Comparison of ENCODE assay signal across 20 cellular contexts in the genomic region with DNA sequence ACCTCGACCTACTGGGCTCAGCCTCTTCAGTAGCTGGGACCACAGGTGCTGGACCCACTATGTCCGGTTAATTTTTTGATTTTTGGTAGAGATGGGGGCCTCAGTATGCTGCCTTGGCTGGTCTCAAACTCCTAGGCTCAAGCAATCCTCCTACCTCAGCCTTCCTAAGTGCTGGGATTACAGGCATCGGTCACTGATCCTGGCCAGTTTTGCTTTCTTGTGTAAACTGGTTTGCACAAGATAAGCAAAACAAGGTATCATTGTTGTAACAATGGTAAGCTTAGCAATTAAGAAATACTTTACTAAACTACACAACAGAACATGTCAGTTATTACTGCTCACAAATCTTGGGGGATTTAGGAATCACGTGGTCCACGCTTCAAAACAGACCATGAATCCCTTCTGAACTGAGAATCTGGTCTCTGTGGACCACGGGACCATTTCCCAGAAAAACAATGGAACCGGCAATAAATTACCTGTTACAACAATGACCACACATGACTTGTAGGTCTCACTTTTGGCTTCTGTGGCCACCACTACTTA. TPM values are rescaled to one million over a fixed set of nuclear protein-coding genes. Genes with fewer than 3 reads are reported as not detected.
DNase-seq lines count a peak whose midpoint lies in the region; ATAC-seq and TF ChIP-seq lines count a peak whose summit lies in the region.
"Had no signal": no experiment of that assay in that cellular context is flagged by ENCODE, and none has a peak within 500 bp of the region (broad histone marks: within the 10 kb centered on the region; RNA-seq: fewer than 3 reads in every experiment).

No MANE protein-coding gene starts in this region.

- no peak overlapping the region for H3K27ac ChIP-seq in RWPE1
- H3K27ac ChIP-seq: Peyer's patch had no signal

- POLR2A ChIA-PET in RWPE1 (lab: Yijun Ruan, JAX; ENCODE audit: low non-redundant PET) = no interaction called here

- no peaks in the 10 kb centered on the region for H3K27me3 Mint-ChIP-seq in activated naive CD4-positive, alpha-beta T cell treated with anti-CD3 and anti-CD28 coated beads, Interleukin-2, amount 50 U/mL, for 24 hours
- no peaks in the 10 kb centered on the region for H3K27me3 Mint-ChIP-seq in naive B cell
- H3K27me3 Mint-ChIP-seq in stimulated activated naive B cell treated with anti-CD40 and anti-IgM and Interleukin-4, amounts not matched to agents 10 μg/mL and 1 μg/mL and 100 μg/mL, for 72 hours = no peaks in the 10 kb centered on the region
- peaks cover 5% of the 10 kb centered on the region for H3K27me3 Mint-ChIP-seq in endothelial cell (ENCODE audit: unreplicated experiment)

- CTCF ChIA-PET in RWPE1 (lab: Yijun Ruan, JAX) = no interaction called here

- no peak for ATAC-seq in activated naive CD4-positive, alpha-beta T cell treated with anti-CD3 and anti-CD28 coated beads, Interleukin-2, amount 50 U/mL, for 72 hours
- no peak for ATAC-seq in naive B cell (ENCODE audit: low read depth in 2 of 2)
- ATAC-seq in stimulated activated naive B cell treated with anti-CD40 and anti-IgM and Interleukin-4, amounts not matched to agents 10 μg/mL and 1 μg/mL and 100 μg/mL, for 72 hours (replicated peaks) = no peak
- no peak for ATAC-seq in GM19452 (IDR thresholded peaks at IDR 0.05; ENCODE audit: unreplicated experiment)
- ATAC-seq: Right ventricle myocardium inferior had no signal

- no peak overlapping the region for H3K4me3 Mint-ChIP-seq in activated naive CD4-positive, alpha-beta T cell treated with anti-CD3 and anti-CD28 coated beads, Interleukin-2, amount 50 U/mL, for 24 hours
- H3K4me3 Mint-ChIP-seq in naive B cell (no peak overlapping the region), endothelial cell (ENCODE audit: unreplicated experiment) (no peak overlapping the region)
- H3K4me3 Mint-ChIP-seq in stimulated activated naive B cell treated with anti-CD40 and anti-IgM and Interleukin-4, amounts not matched to agents 10 μg/mL and 1 μg/mL and 100 μg/mL, for 72 hours = no peak overlapping the region

- peaks cover 15% of the 10 kb centered on the region for H3K36me3 Mint-ChIP-seq in activated naive CD4-positive, alpha-beta T cell treated with anti-CD3 and anti-CD28 coated beads, Interleukin-2, amount 50 U/mL, for 24 hours
- H3K36me3 Mint-ChIP-seq in activated naive CD4-positive, alpha-beta T cell treated with anti-CD3 and anti-CD28 coated beads, Interleukin-2, amount 50 U/mL, for 72 hours = peaks cover 5 to 34% of the 10 kb centered on the region in 2 donors
- H3K36me3 Mint-ChIP-seq in naive B cell (peaks cover 3 to 12% of the 10 kb centered on the region in 2 donors), endothelial cell (ENCODE audit: low read depth, unreplicated experiment) (peaks cover 12% of the 10 kb centered on the region)
- H3K36me3 Mint-ChIP-seq in stimulated activated naive B cell treated with anti-CD40 and anti-IgM and Interleukin-4, amounts not matched to agents 10 μg/mL and 1 μg/mL and 100 μg/mL, for 72 hours = peaks cover 16 to 37% of the 10 kb centered on the region in 2 donors

- peak overlapping the region; percentile 62 for H3K27ac Mint-ChIP-seq in activated naive CD4-positive, alpha-beta T cell treated with anti-CD3 and anti-CD28 coated beads, Interleukin-2, amount 50 U/mL, for 24 hours
- no peak overlapping the region for H3K27ac Mint-ChIP-seq in activated naive CD4-positive, alpha-beta T cell treated with anti-CD3 and anti-CD28 coated beads, Interleukin-2, amount 50 U/mL, for 72 hours
- peak overlapping the region in 4 of 6 donors; percentile 21 to 90 (median 56) for H3K27ac Mint-ChIP-seq in naive B cell
- peak overlapping the region; percentile 5 for H3K27ac Mint-ChIP-seq in stimulated activated naive B cell treated with anti-CD40 and anti-IgM and Interleukin-4, amounts not matched to agents 10 μg/mL and 1 μg/mL and 100 μg/mL, for 72 hours
- H3K27ac Mint-ChIP-seq in endothelial cell (ENCODE audit: unreplicated experiment) = no peak overlapping the region

- H3K4me1 Mint-ChIP-seq in activated naive CD4-positive, alpha-beta T cell treated with anti-CD3 and anti-CD28 coated beads, Interleukin-2, amount 50 U/mL, for 24 hours = peaks cover 31% of the 10 kb centered on the region
- H3K4me1 Mint-ChIP-seq in naive B cell (peaks cover 17 to 35% (median 34%) of the 10 kb centered on the region in 3 donors), endothelial cell (ENCODE audit: unreplicated experiment) (peaks cover 36% of the 10 kb centered on the region)
- peaks cover 24 to 30% of the 10 kb centered on the region in 2 donors for H3K4me1 Mint-ChIP-seq in stimulated activated naive B cell treated with anti-CD40 and anti-IgM and Interleukin-4, amounts not matched to agents 10 μg/mL and 1 μg/mL and 100 μg/mL, for 72 hours

- TF ChIP-seq CTCF in endothelial cell (IDR thresholded peaks at IDR 0.05; ENCODE audit: unreplicated experiment) (no peak), RWPE1 (conservative IDR thresholded peaks at IDR 0.05; ENCODE audit: low read depth) (no peak)

- DNase-seq in activated naive CD4-positive, alpha-beta T cell treated with anti-CD3 and anti-CD28 coated beads, Interleukin-2, amount 50 U/mL, for 72 hours (ENCODE audit: low spot score in 2 of 2) = no peak
- DNase-seq in amniotic epithelial cell (ENCODE audit: low read depth) (peak; percentile 18), naive B cell (no peak), endothelial cell (ENCODE audit: low spot score) (no peak), RWPE1 (ENCODE audit: low spot score) (no peak)
- DNase-seq in stimulated activated naive B cell treated with anti-CD40 and anti-IgM and Interleukin-4, amounts not matched to agents 10 μg/mL and 1 μg/mL and 100 μg/mL, for 72 hours = no peak
- DNase-seq: DMS79 treated with DMSO at 0.1 percent for 48 hours; GOT3; MM.1S; NCI-H1092; NCI-H146; NCI-H2081; NCI-H2171 treated with DMSO at 0.1 percent for 48 hours; NCI-H446; NCI-H526 treated with DMSO at 0.1 percent for 48 hours; NK-92 treated with Interleukin-12 subunit alpha and Interleukin-12 subunit beta, amount 100 ng/mL, for 24 hours; Peyer's patch had no signal

- H3K9me3 Mint-ChIP-seq in activated naive CD4-positive, alpha-beta T cell treated with anti-CD3 and anti-CD28 coated beads, Interleukin-2, amount 50 U/mL, for 24 hours = no peaks in the 10 kb centered on the region
- peaks cover 0 to 10% of the 10 kb centered on the region in 2 donors for H3K9me3 Mint-ChIP-seq in activated naive CD4-positive, alpha-beta T cell treated with anti-CD3 and anti-CD28 coated beads, Interleukin-2, amount 50 U/mL, for 72 hours
- H3K9me3 Mint-ChIP-seq in naive B cell = peaks cover 0 to 10% (median 2%) of the 10 kb centered on the region in 7 donors
- H3K9me3 Mint-ChIP-seq in stimulated activated naive B cell treated with anti-CD40 and anti-IgM and Interleukin-4, amounts not matched to agents 10 μg/mL and 1 μg/mL and 100 μg/mL, for 72 hours = peaks cover 6 to 7% of the 10 kb centered on the region in 2 donors
- H3K9me3 Mint-ChIP-seq in endothelial cell (ENCODE audit: unreplicated experiment) = no peaks in the 10 kb centered on the region

RNA-seq across cellular contexts. Expression of gene RSU1, which starts 36.8 kb away (rescaled TPM):
- total RNA-seq in activated naive CD4-positive, alpha-beta T cell treated with anti-CD3 and anti-CD28 coated beads, Interleukin-2, amount 50 U/mL, for 72 hours = 10 to 100 TPM; 50.9 to 52.0 TPM
- 100 to 1,000 TPM in 5 of 6 donors, 10 to 100 TPM in 1; 86.6 to 125 (median 104) TPM for polyA plus RNA-seq in naive B cell (ENCODE audit: low read depth in 6 of 6)
- 118 TPM for total RNA-seq in endothelial cell (ENCODE audit: unreplicated experiment)

Comparison
In these comparisons a context has a peak if more than half of its experiments do, and no peak if none do; other contexts are left out.
1. H3K27ac Mint-ChIP-seq: peak in activated naive CD4-positive, alpha-beta T cell treated with anti-CD3 and anti-CD28 coated beads, Interleukin-2, amount 50 U/mL, for 24 hours (single experiment), naive B cell (4 of 6) and stimulated activated naive B cell treated with anti-CD40 and anti-IgM and Interleukin-4, amounts not matched to agents 10 μg/mL and 1 μg/mL and 100 μg/mL, for 72 hours (single experiment); none in activated naive CD4-positive, alpha-beta T cell treated with anti-CD3 and anti-CD28 coated beads, Interleukin-2, amount 50 U/mL, for 72 hours (0 of 2) and endothelial cell (single experiment).